20 cellular contexts compared by ENCODE assay signal in genomic region chr18:32037616-32038015, GRCh38. TPM values are rescaled to one million over a fixed set of nuclear protein-coding genes. Genes with fewer than 3 reads are reported as not detected.
DNase-seq lines count a peak whose midpoint lies in the region; ATAC-seq and TF ChIP-seq lines count a peak whose summit lies in the region.
"Had no signal": no experiment of that assay in that cellular context is flagged by ENCODE, and none has a peak within 500 bp of the region (broad histone marks: within the 10 kb centered on the region; RNA-seq: fewer than 3 reads in every experiment).

No MANE protein-coding gene starts in this region.

- H3K27ac ChIP-seq in IMR-90 (ENCODE audit: insufficient read depth, low read length) (no peak overlapping the region), testis (no peak overlapping the region)
- H3K27ac ChIP-seq: SJSA1 had no signal

- no peak for TF ChIP-seq CTCF in IMR-90 (conservative IDR thresholded peaks at IDR 0.05; ENCODE audit: low read depth, low read length)
- TF ChIP-seq CTCF in testis (IDR thresholded peaks at IDR 0.05), result no peak

- 88% methylated on average over 4 of the region's 10 CpGs; no CpG with 5 or more reads in 1 of the 2 experiments for WGBS in IMR-90 (ENCODE audit: extremely low coverage in 2 of 2, insufficient read length in 1 of 2), 2 experiments
- 72 to 74% methylated on average over 10 of the region's 10 CpGs for WGBS in testis, 2 donors

- no peak overlapping the region for H2BK15ac ChIP-seq in IMR-90 (ENCODE audit: low read depth, low read length)

- H3K36me3 Mint-ChIP-seq in activated T-cell treated with anti-CD3 and anti-CD28 coated beads, Interleukin-2, amount 50 U/mL, for 72 hours (ENCODE audit: insufficient read depth in 2 of 2), result peaks cover 16 to 47% of the 10 kb centered on the region in 2 donors
- peaks cover 84% of the 10 kb centered on the region for H3K36me3 Mint-ChIP-seq in effector memory CD8-positive, alpha-beta T cell (ENCODE audit: insufficient read depth)

- no peak overlapping the region for H3K4me2 ChIP-seq in IMR-90 (ENCODE audit: low read depth, low read length)

- no peak for TF ChIP-seq RAD21 in IMR-90 (IDR thresholded peaks at IDR 0.05; ENCODE audit: low read length)

- H2BK20ac ChIP-seq in IMR-90 (ENCODE audit: low read depth, low read length), result no peak overlapping the region

- H3K18ac ChIP-seq in IMR-90 (ENCODE audit: low read depth, low read length), result no peak overlapping the region

- H2AK9ac ChIP-seq in IMR-90 (replicated peaks; ENCODE audit: low read depth, low read length, poor library complexity), result no peak overlapping the region

- no peaks in the 10 kb centered on the region for H3K36me3 ChIP-seq in IMR-90 (ENCODE audit: control insufficient read depth, insufficient read depth, low read length)
- H3K36me3 ChIP-seq in testis (ENCODE audit: low read depth, missing control alignments), result no peaks in the 10 kb centered on the region
- H3K36me3 ChIP-seq: BE2C, SJSA1 had no signal

- H4K20me1 ChIP-seq in IMR-90 (ENCODE audit: insufficient read depth, low read length), result no peaks in the 10 kb centered on the region

- H3K27me3 ChIP-seq in IMR-90 (ENCODE audit: control insufficient read depth, insufficient read depth, low read length) (no peaks in the 10 kb centered on the region), testis (no peaks in the 10 kb centered on the region)
- H3K27me3 ChIP-seq: BE2C, SJSA1 had no signal

- CTCF ChIA-PET in IMR-90 (lab: Yijun Ruan, JAX), result no interaction called here

- H3K27me3 Mint-ChIP-seq in activated T-cell treated with anti-CD3 and anti-CD28 coated beads, Interleukin-2, amount 50 U/mL, for 72 hours (ENCODE audit: low read depth), result no peaks in the 10 kb centered on the region
- no peaks in the 10 kb centered on the region for H3K27me3 Mint-ChIP-seq in effector memory CD8-positive, alpha-beta T cell

- H2BK5ac ChIP-seq in IMR-90 (ENCODE audit: low read depth, low read length, poor library complexity, severe bottlenecking), result no peak overlapping the region

- no peak overlapping the region for H3K4ac ChIP-seq in IMR-90 (ENCODE audit: low read depth, low read length)

- H3K4me1 ChIP-seq in IMR-90 (ENCODE audit: control insufficient read depth, insufficient read depth, low read length) (no peaks in the 10 kb centered on the region), testis (no peaks in the 10 kb centered on the region)
- H3K4me1 ChIP-seq: BE2C, SJSA1 had no signal

- H3K14ac ChIP-seq in IMR-90 (replicated peaks; ENCODE audit: low read depth, low read length), result no peak overlapping the region

- no peak for ATAC-seq in activated T-cell treated with anti-CD3 and anti-CD28 coated beads, Interleukin-2, amount 50 U/mL, for 72 hours (replicated peaks in 1 of 2)
- ATAC-seq in IMR-90 (ENCODE audit: low read depth) (no peak), HG03378 (IDR thresholded peaks at IDR 0.05; ENCODE audit: unreplicated experiment) (no peak)
- no peak for ATAC-seq in effector memory CD8-positive, alpha-beta T cell (replicated peaks)

- no peak overlapping the region for H3K9ac ChIP-seq in IMR-90 (ENCODE audit: low read depth, low read length)

- no peaks in the 10 kb centered on the region for H3K9me3 Mint-ChIP-seq in activated T-cell treated with anti-CD3 and anti-CD28 coated beads, Interleukin-2, amount 50 U/mL, for 72 hours
- no peaks in the 10 kb centered on the region for H3K9me3 Mint-ChIP-seq in effector memory CD8-positive, alpha-beta T cell

- H4K8ac ChIP-seq in IMR-90 (ENCODE audit: low read depth in 2 of 2, low read length in 2 of 2), result no peak overlapping the region

- H2AK5ac ChIP-seq in IMR-90 (ENCODE audit: low read depth, low read length), result no peak overlapping the region

- peak overlapping the region in 1 of 2 donors; percentile 25 for H3K4me3 Mint-ChIP-seq in activated T-cell treated with anti-CD3 and anti-CD28 coated beads, Interleukin-2, amount 50 U/mL, for 72 hours
- peak overlapping the region in 1 of 2 donors; percentile 36 for H3K4me3 Mint-ChIP-seq in effector memory CD8-positive, alpha-beta T cell

- DNase-seq in activated T-cell treated with anti-CD3 and anti-CD28 coated beads, Interleukin-2, amount 50 U/mL, for 72 hours, result no peak
- no peak for DNase-seq in activated T-cell treated with anti-CD3 and anti-CD28 coated beads for 4 hours
- no peak for DNase-seq in IMR-90
- DNase-seq in effector memory CD8-positive, alpha-beta T cell, result no peak
- DNase-seq in testis, result peak; percentile 76
- no peak for DNase-seq in 8988T
- DNase-seq: BE2C, COR-L47, DMS 273 treated with DMSO at 0.1 percent for 48 hours, DMS79 treated with DMSO at 0.1 percent for 48 hours, Kasumi-1, NCI-H1694, NCI-H2081, NCI-H2171, NCI-H345, NCI-H524, NCI-H774, OCI-M1 had no signal

- dilution Hi-C loops in IMR-90 (cut with HindIII; ENCODE audit: low sequenced_read_pairs, unreplicated experiment), result no loop called here

- no peak overlapping the region for H3K4me3 ChIP-seq in IMR-90 (ENCODE audit: insufficient read depth, low read depth, low read length)
- H3K4me3 ChIP-seq in testis, result no peak overlapping the region
- H3K4me3 ChIP-seq: SJSA1 had no signal

- H3K4me1 Mint-ChIP-seq in activated T-cell treated with anti-CD3 and anti-CD28 coated beads, Interleukin-2, amount 50 U/mL, for 72 hours (ENCODE audit: low read depth), result peaks cover 94% of the 10 kb centered on the region
- peaks cover 65 to 72% of the 10 kb centered on the region in 2 donors for H3K4me1 Mint-ChIP-seq in effector memory CD8-positive, alpha-beta T cell (ENCODE audit: low read depth in 2 of 2)

- H3K27ac Mint-ChIP-seq in activated T-cell treated with anti-CD3 and anti-CD28 coated beads, Interleukin-2, amount 50 U/mL, for 72 hours, result peak overlapping the region; percentile 84
- H3K27ac Mint-ChIP-seq in effector memory CD8-positive, alpha-beta T cell, result peak overlapping the region; percentile 7 to 25

- no peaks in the 10 kb centered on the region for H3K79me1 ChIP-seq in IMR-90 (ENCODE audit: low read depth in 1 of 2, low read length in 2 of 2)

- H3K56ac ChIP-seq in IMR-90 (ENCODE audit: extremely low read depth, insufficient read depth, low read length), result no peak overlapping the region

- BruUV-seq in IMR-90 (replicated peaks; lab: Mats Ljungman, UMichigan), result no TSS peak

- H2AFZ ChIP-seq in IMR-90 (replicated peaks; ENCODE audit: low read length, poor library complexity), result no peak overlapping the region

- intact Hi-C loops in IMR-90 (cut with micrococcal nuclease) (no loop called here), testis (cut with DNase I; ENCODE audit: low total_unique reads) (no loop called here)

- H4K91ac ChIP-seq in IMR-90 (ENCODE audit: insufficient read depth, low read depth, low read length), result no peak overlapping the region

- H3K9me3 ChIP-seq in IMR-90 (ENCODE audit: control insufficient read depth, insufficient read depth, low read length) (no peaks in the 10 kb centered on the region), testis (no peaks in the 10 kb centered on the region)
- H3K9me3 ChIP-seq: BE2C, SJSA1 had no signal

- H4K5ac ChIP-seq in IMR-90 (ENCODE audit: low read depth, low read length), result no peak overlapping the region

- in situ Hi-C loops in IMR-90 (cut with MboI; ENCODE audit: low sequenced_read_pairs), result no loop called here

- TF ChIP-seq POLR2A in IMR-90 (IDR thresholded peaks at IDR 0.05; ENCODE audit: low read depth, low read length), result no peak
- TF ChIP-seq POLR2A in testis (IDR thresholded peaks at IDR 0.05), result no peak

- H2BK120ac ChIP-seq in IMR-90 (ENCODE audit: low read depth, low read length), result no peak overlapping the region

- no peaks in the 10 kb centered on the region for H3K9me1 ChIP-seq in IMR-90 (ENCODE audit: insufficient read depth, low read length)

- POLR2A ChIA-PET in IMR-90 (lab: Charles Lee; ENCODE audit: unreplicated experiment), result no interaction called here

- no peak overlapping the region for H3K23ac ChIP-seq in IMR-90 (ENCODE audit: low read depth, low read length)

TF ChIP-seq in IMR-90, 13 proteins besides CTCF, POLR2A, EP300 and RAD21:
- peak; percentile 20; the same call in 1 of the 2 replicates for TF ChIP-seq MAFK (IDR thresholded peaks at IDR 0.05; ENCODE audit: low read depth, low read length)
- TF ChIP-seq ELK1 (IDR thresholded peaks at IDR 0.05; ENCODE audit: borderline replicate concordance, low read depth, low read length), result no peak

RNA-seq across cellular contexts. Expression of gene RNF125, which starts 19.0 kb away (rescaled TPM):
- total RNA-seq in activated T-cell treated with anti-CD3 and anti-CD28 coated beads, Interleukin-2, amount 50 U/mL, for 72 hours, result 10 to 100 TPM; 40.5 to 43.3 TPM
- total RNA-seq in IMR-90 (2012; rRNA removed), result under 0.01 TPM in 2 replicates
- 0.09 and 0.10 TPM in 2 replicates for polyA plus RNA-seq in IMR-90 (2012; rRNA removed)
- polyA plus RNA-seq in IMR-90 (2012; cell fraction: cytosol; rRNA removed), result 0.03 and 0.08 TPM in 2 replicates
- 0.04 and 0.09 TPM in 2 replicates for polyA plus RNA-seq in IMR-90 (2012; cell fraction: nucleus; rRNA removed; ENCODE audit: low replicate concordance)
- 1 to 10 TPM; 1.9 to 2.0 TPM for total RNA-seq in testis
- 9.1 TPM for polyA plus RNA-seq in testis (ENCODE audit: insufficient read depth, low read depth, low replicate concordance)
- total RNA-seq: SJSA1 had no signal

RNA-seq across cellular contexts. Expression of gene RNF138, which starts 54.1 kb away (rescaled TPM):
- total RNA-seq in activated T-cell treated with anti-CD3 and anti-CD28 coated beads, Interleukin-2, amount 50 U/mL, for 72 hours, result 10 to 100 TPM; 74.7 to 79.9 TPM
- 36.0 and 44.7 TPM in 2 replicates for total RNA-seq in IMR-90 (2012; rRNA removed)
- polyA plus RNA-seq in IMR-90 (2012; rRNA removed), result 18.1 and 20.2 TPM in 2 replicates
- polyA plus RNA-seq in IMR-90 (2012; cell fraction: cytosol; rRNA removed), result 3.3 and 14.7 TPM in 2 replicates
- polyA plus RNA-seq in IMR-90 (2012; cell fraction: nucleus; rRNA removed; ENCODE audit: low replicate concordance), result 8.6 and 10.0 TPM in 2 replicates
- total RNA-seq in testis, result 100 to 1,000 TPM; 121 to 190 TPM
- polyA plus RNA-seq in testis (ENCODE audit: insufficient read depth, low read depth, low replicate concordance), result 295 TPM

Comparison
In these comparisons a context has a peak if more than half of its experiments do, and no peak if none do; other contexts are left out.
1. RNA of gene RNF125, which starts 19.0 kb away (total RNA-seq): 40.5 to 43.3 TPM in activated T-cell treated with anti-CD3 and anti-CD28 coated beads, Interleukin-2, amount 50 U/mL, for 72 hours; 1.9 to 2.0 TPM in testis and under 0.01 TPM in IMR-90; every median in the first group is over 10 times any median in the second.